In the genomic region with DNA sequence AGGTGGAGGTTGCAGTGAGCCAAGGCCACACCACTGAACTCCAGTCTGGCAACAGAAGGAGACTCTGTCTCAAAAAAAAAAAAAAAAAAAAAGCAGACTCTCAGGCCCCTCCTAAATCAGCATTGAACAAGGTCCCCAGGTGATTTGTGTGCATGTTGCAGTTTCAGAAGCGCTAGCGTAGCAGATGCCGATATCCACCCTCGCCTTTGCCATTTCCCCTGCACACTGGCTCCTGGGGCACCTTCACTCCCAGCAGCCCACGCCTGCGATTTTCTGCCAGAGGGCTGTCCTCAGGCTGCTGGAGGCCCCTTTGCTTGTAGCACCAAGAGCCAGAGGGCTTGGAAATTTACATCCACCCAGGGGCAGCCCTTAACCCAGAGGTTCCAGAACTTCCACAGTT, we compare ENCODE assay signal across 30 cellular contexts.
"Had no signal": no experiment of that assay in that cellular context is flagged by ENCODE, and none has a peak within 500 bp of the region (broad histone marks: within the 10 kb centered on the region; RNA-seq: fewer than 3 reads in every experiment).

No MANE protein-coding gene starts in this region.

- H3K4me3 Mint-ChIP-seq: activated CD4-positive, alpha-beta T cell treated with anti-CD3 and anti-CD28 coated beads for 36 hours; activated CD4-positive, alpha-beta T cell treated with anti-CD3 and anti-CD28 coated beads, Interleukin-2, amount 10 ng/mL, durations not matched to agents 7 days and 5 days; activated CD8-positive, alpha-beta T cell treated with anti-CD3 and anti-CD28 coated beads, Interleukin-2, amount 10 ng/mL, durations not matched to agents 7 days and 5 days; activated naive CD4-positive, alpha-beta T cell treated with anti-CD3 and anti-CD28 coated beads, Interleukin-2, amount 50 U/mL, for 24 hours; activated naive CD8-positive, alpha-beta T cell treated with anti-CD3 and anti-CD28 coated beads, Interleukin-2, amount 10 ng/mL, durations not matched to agents 7 days and 5 days; activated T-cell treated with anti-CD3 and anti-CD28 coated beads, Interleukin-2, amount 50 U/mL, for 24 hours; T-helper 1 cell treated with Interleukin-12 subunit alpha and Interleukin-12 subunit beta and Interleukin-4 antibody, amounts not matched to agents 30 μg/mL and 1 μg/mL, for 36 hours; T-helper 2 cell treated with Interferon-gamma antibody and Interleukin-4, amounts not matched to agents 5 μg/mL and 100 μg/mL, for 36 hours; WTC11 had no signal

- H3K4me1 ChIP-seq: adrenal gland, body of pancreas, breast epithelium had no signal

- DNase-seq: activated CD4-positive, alpha-beta T cell treated with anti-CD3 and anti-CD28 coated beads for 36 hours; activated CD4-positive, alpha-beta T cell treated with anti-CD3 and anti-CD28 coated beads, Interleukin-2, amount 10 ng/mL, durations not matched to agents 7 days and 5 days; activated CD4-positive, alpha-beta T cell treated with anti-CD3 and anti-CD28 coated beads, Interleukin-2, amount 50 U/mL, for 48 hours; activated CD8-positive, alpha-beta T cell treated with anti-CD3 and anti-CD28 coated beads, Interleukin-2, amount 10 ng/mL, durations not matched to agents 7 days and 5 days; activated gamma-delta T cell; activated naive CD4-positive, alpha-beta T cell treated with Interleukin-2 at 50 U/mL for 16 hours; activated naive CD8-positive, alpha-beta T cell treated with anti-CD3 and anti-CD28 coated beads, Interleukin-2, amount 10 ng/mL, durations not matched to agents 7 days and 5 days; activated T-cell treated with anti-CD3 and anti-CD28 coated beads, Interleukin-2, amount 50 U/mL, for 24 hours; body of pancreas; NCI-H1092 treated with DMSO at 0.1 percent for 48 hours; NCI-H1417; NCI-H146; NCI-H187; NCI-H2029 treated with DMSO at 0.1 percent for 48 hours; NCI-H2107; NCI-H345; NCI-H524 treated with DMSO at 0.1 percent for 48 hours; NK-92 treated with Interleukin-12 subunit alpha and Interleukin-12 subunit beta, amount 100 ng/mL, for 24 hours; PC-9; Right ventricle myocardium superior had no signal

- H3K36me3 Mint-ChIP-seq: activated naive CD4-positive, alpha-beta T cell treated with anti-CD3 and anti-CD28 coated beads, Interleukin-2, amount 50 U/mL, for 24 hours; activated naive CD8-positive, alpha-beta T cell treated with anti-CD3 and anti-CD28 coated beads, Interleukin-2, amount 10 ng/mL, durations not matched to agents 7 days and 5 days had no signal

- H3K4me1 Mint-ChIP-seq: activated CD4-positive, alpha-beta T cell treated with anti-CD3 and anti-CD28 coated beads for 36 hours; activated CD4-positive, alpha-beta T cell treated with anti-CD3 and anti-CD28 coated beads, Interleukin-2, amount 10 ng/mL, durations not matched to agents 7 days and 5 days; activated naive CD4-positive, alpha-beta T cell treated with anti-CD3 and anti-CD28 coated beads, Interleukin-2, amount 50 U/mL, for 24 hours; activated naive CD8-positive, alpha-beta T cell treated with anti-CD3 and anti-CD28 coated beads, Interleukin-2, amount 10 ng/mL, durations not matched to agents 7 days and 5 days had no signal

- ATAC-seq: activated CD4-positive, alpha-beta T cell treated with anti-CD3 and anti-CD28 coated beads for 36 hours; activated CD4-positive, CD25-positive, alpha-beta regulatory T cell treated with anti-CD3 and anti-CD28 coated beads, Interleukin-2, amount 50 U/mL, for 24 hours; activated CD8-positive, alpha-beta T cell treated with anti-CD3 and anti-CD28 coated beads, Interleukin-2, amount 10 ng/mL, durations not matched to agents 7 days and 5 days; body of pancreas; WTC11 had no signal

- H3K4me2 ChIP-seq: PC-9 had no signal

- FAIRE-seq: astrocyte, RCC 7860 had no signal

- H3K27me3 ChIP-seq: adrenal gland, body of pancreas had no signal

- H3K9me3 ChIP-seq: adrenal gland, body of pancreas, breast epithelium had no signal

- H3K27ac Mint-ChIP-seq: activated CD4-positive, alpha-beta T cell treated with anti-CD3 and anti-CD28 coated beads for 36 hours; activated CD4-positive, alpha-beta T cell treated with anti-CD3 and anti-CD28 coated beads, Interleukin-2, amount 10 ng/mL, durations not matched to agents 7 days and 5 days; activated CD8-positive, alpha-beta T cell treated with anti-CD3 and anti-CD28 coated beads, Interleukin-2, amount 10 ng/mL, durations not matched to agents 7 days and 5 days; activated naive CD4-positive, alpha-beta T cell treated with anti-CD3 and anti-CD28 coated beads, Interleukin-2, amount 50 U/mL, for 24 hours; activated naive CD8-positive, alpha-beta T cell treated with anti-CD3 and anti-CD28 coated beads, Interleukin-2, amount 10 ng/mL, durations not matched to agents 7 days and 5 days; activated T-cell treated with anti-CD3 and anti-CD28 coated beads, Interleukin-2, amount 50 U/mL, for 24 hours; activated T-helper 2 cell treated with anti-CD3 and anti-CD28 coated beads, Interferon-gamma antibody, Interleukin-2, Interleukin-4, amounts not matched to agents 10 μg/mL and 5 μg/mL and 100 μg/mL, durations not matched to agents 14 hours and 24 hours and 36 hours; T-helper 1 cell treated with Interleukin-12 subunit alpha and Interleukin-12 subunit beta and Interleukin-4 antibody, amounts not matched to agents 30 μg/mL and 1 μg/mL, for 36 hours; T-helper 2 cell treated with Interferon-gamma antibody and Interleukin-4, amounts not matched to agents 5 μg/mL and 100 μg/mL, for 36 hours; WTC11 had no signal

- H3K4me3 ChIP-seq: adrenal gland, body of pancreas, breast epithelium, PC-9 had no signal

- H3K27ac ChIP-seq: body of pancreas, breast epithelium, PC-9 had no signal

- H3K9me3 Mint-ChIP-seq: activated CD4-positive, alpha-beta T cell treated with anti-CD3 and anti-CD28 coated beads, Interleukin-2, amount 10 ng/mL, durations not matched to agents 7 days and 5 days; activated naive CD4-positive, alpha-beta T cell treated with anti-CD3 and anti-CD28 coated beads, Interleukin-2, amount 50 U/mL, for 24 hours; activated naive CD8-positive, alpha-beta T cell treated with anti-CD3 and anti-CD28 coated beads, Interleukin-2, amount 10 ng/mL, durations not matched to agents 7 days and 5 days; activated T-helper 2 cell treated with anti-CD3 and anti-CD28 coated beads, Interferon-gamma antibody, Interleukin-2, Interleukin-4, amounts not matched to agents 10 μg/mL and 5 μg/mL and 100 μg/mL, durations not matched to agents 14 hours and 24 hours and 36 hours; T-helper 1 cell treated with Interleukin-12 subunit alpha and Interleukin-12 subunit beta and Interleukin-4 antibody, amounts not matched to agents 30 μg/mL and 1 μg/mL, for 36 hours; T-helper 2 cell treated with Interferon-gamma antibody and Interleukin-4, amounts not matched to agents 5 μg/mL and 100 μg/mL, for 36 hours had no signal

- H2AFZ ChIP-seq: PC-9 had no signal

- H3K36me3 ChIP-seq: adrenal gland, breast epithelium had no signal

- H3K27me3 Mint-ChIP-seq: activated CD4-positive, alpha-beta T cell treated with anti-CD3 and anti-CD28 coated beads, Interleukin-2, amount 10 ng/mL, durations not matched to agents 7 days and 5 days; activated naive CD8-positive, alpha-beta T cell treated with anti-CD3 and anti-CD28 coated beads, Interleukin-2, amount 10 ng/mL, durations not matched to agents 7 days and 5 days had no signal
